In the genomic region with DNA sequence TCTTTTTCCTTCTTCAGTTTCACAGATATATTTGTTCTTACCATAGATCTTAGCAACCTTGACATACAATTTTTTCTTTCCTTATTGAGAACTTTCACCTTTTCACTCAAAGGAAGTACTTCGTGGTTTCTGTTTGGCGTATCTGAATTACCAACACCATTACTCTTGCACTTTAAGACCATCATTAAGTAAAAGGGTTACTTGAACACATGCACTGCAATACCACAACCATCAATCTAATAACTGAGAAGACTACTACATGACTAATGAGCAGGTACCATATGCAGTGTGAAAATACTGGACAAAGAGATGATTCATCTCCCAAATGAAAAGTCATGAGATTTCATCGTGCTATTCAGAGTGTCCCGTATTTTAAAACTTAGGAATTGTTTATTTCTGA, we compare ENCODE assay signal across 10 cellular contexts. TPM values are rescaled to one million over a fixed set of nuclear protein-coding genes. Genes with fewer than 3 reads are reported as not detected.
A peak's percentile ranks its signal among the peaks of the same experiment; 100 is the strongest.
DNase-seq lines count a peak whose midpoint lies in the region; ATAC-seq lines count a peak whose summit lies in the region.
"Had no signal": no experiment of that assay in that cellular context is flagged by ENCODE, and none has a peak within 500 bp of the region (broad histone marks: within the 10 kb centered on the region; RNA-seq: fewer than 3 reads in every experiment).

No MANE protein-coding gene starts in this region.

- no peaks in the 10 kb centered on the region for H3K27me3 Mint-ChIP-seq in CD4-positive, alpha-beta memory T cell

- H3K27ac ChIP-seq in CD4-positive, alpha-beta memory T cell (ENCODE audit: low read depth, low read length) = no peak overlapping the region
- no peak overlapping the region for H3K27ac ChIP-seq in Karpas-422 (ENCODE audit: low read length)

- intact Hi-C loops in CD4-positive, alpha-beta memory T cell (cut with micrococcal nuclease) = no loop called here

- no peaks in the 10 kb centered on the region for H3K9me3 Mint-ChIP-seq in CD4-positive, alpha-beta memory T cell

- ATAC-seq in GM18907 (IDR thresholded peaks at IDR 0.05; ENCODE audit: unreplicated experiment) (peak; percentile 90), HG02642 (IDR thresholded peaks at IDR 0.05; ENCODE audit: poor library complexity, unreplicated experiment) (peak; percentile 82)

- no peak overlapping the region for H2AFZ ChIP-seq in Karpas-422 (ENCODE audit: low read length)

- CTCF ChIA-PET in CD4-positive, alpha-beta memory T cell (lab: Charles Lee; ENCODE audit: partially characterized antibody) = no interaction called here

- no peak overlapping the region for H3K4me2 ChIP-seq in Karpas-422 (ENCODE audit: low read depth, low read length, poor library complexity, severe bottlenecking)

- no peaks in the 10 kb centered on the region for H3K36me3 ChIP-seq in CD4-positive, alpha-beta memory T cell (ENCODE audit: insufficient read depth, low read length)
- H3K36me3 ChIP-seq in Karpas-422 (ENCODE audit: insufficient read depth, low read length) = no peaks in the 10 kb centered on the region

- H4K20me1 ChIP-seq in Karpas-422 (ENCODE audit: insufficient read depth, low read depth, low read length) = no peaks in the 10 kb centered on the region

- no peaks in the 10 kb centered on the region for H3K9me3 ChIP-seq in CD4-positive, alpha-beta memory T cell (ENCODE audit: control insufficient read depth in 1 of 2, low read length in 2 of 2)
- no peaks in the 10 kb centered on the region for H3K9me3 ChIP-seq in Karpas-422 (ENCODE audit: low read length)

- peak overlapping the region in 1 of 2 donors; percentile 7 for H3K4me3 ChIP-seq in CD4-positive, alpha-beta memory T cell (ENCODE audit: low read length in 2 of 2)
- no peak overlapping the region for H3K4me3 ChIP-seq in Karpas-422 (ENCODE audit: low read length)

- H3K27me3 ChIP-seq in CD4-positive, alpha-beta memory T cell (ENCODE audit: insufficient read depth, low read length) = no peaks in the 10 kb centered on the region
- H3K27me3 ChIP-seq in Karpas-422 (ENCODE audit: low read length) = no peaks in the 10 kb centered on the region

- H3K4me1 Mint-ChIP-seq in CD4-positive, alpha-beta memory T cell = peaks cover 9 to 14% (median 9%) of the 10 kb centered on the region in 4 donors
- H3K4me1 Mint-ChIP-seq: nephron had no signal

- H3K36me3 Mint-ChIP-seq in CD4-positive, alpha-beta memory T cell = peaks cover 1 to 6% of the 10 kb centered on the region in 2 donors

- POLR2A ChIA-PET in CD4-positive, alpha-beta memory T cell (lab: Charles Lee; ENCODE audit: partially characterized antibody) = no interaction called here

- H3K4me3 Mint-ChIP-seq in CD4-positive, alpha-beta memory T cell = peak overlapping the region; percentile 23 to 81 (median 64)
- H3K4me3 Mint-ChIP-seq: nephron had no signal

- H3K27ac Mint-ChIP-seq in CD4-positive, alpha-beta memory T cell = peak overlapping the region in 2 of 7 donors; percentile 4 to 22
- H3K27ac Mint-ChIP-seq: nephron had no signal

- H3K79me2 ChIP-seq in Karpas-422 (ENCODE audit: low read length) = no peaks in the 10 kb centered on the region

- no peak for DNase-seq in CD4-positive, alpha-beta memory T cell
- DNase-seq in Karpas-422 = peak; percentile 26
- DNase-seq in NCI-H526 (lab: John Stamatoyannopoulos, UW) = no peak
- DNase-seq in NCI-H82 (lab: John Stamatoyannopoulos, UW) = no peak
- DNase-seq in DMS 273 (lab: John Stamatoyannopoulos, UW; ENCODE audit: unreplicated experiment) = no peak
- no peak for DNase-seq in amygdala (lab: John Stamatoyannopoulos, UW)
- DNase-seq: activated CD4-positive, CD25-positive, alpha-beta regulatory T cell had no signal

- peaks cover 12% of the 10 kb centered on the region for H3K4me1 ChIP-seq in CD4-positive, alpha-beta memory T cell (ENCODE audit: insufficient read depth, low read length)
- H3K4me1 ChIP-seq in Karpas-422 (ENCODE audit: low read length) = 0 out of 2 replicates have a peak, but pooled peaks cover 3% of the 10 kb centered on the region

- no peak overlapping the region for H3K9ac ChIP-seq in Karpas-422 (ENCODE audit: low read length)

- H3K9me2 ChIP-seq in Karpas-422 (replicated peaks; ENCODE audit: insufficient read depth, low read length) = no peaks in the 10 kb centered on the region

RNA-seq across cellular contexts. Expression of a gene that starts 21.7 kb away (rescaled TPM):
- total RNA-seq in CD4-positive, alpha-beta memory T cell = 100 to 1,000 TPM; 131 to 134 TPM
- 10 to 100 TPM; 36.2 to 70.5 TPM for polyA plus RNA-seq in CD4-positive, alpha-beta memory T cell
- 71.4 and 139 TPM in 2 replicates for total RNA-seq in Karpas-422 (2014; rRNA removed; shearing (Covaris generic); ENCODE audit: low replicate concordance)
